ENCODE assay signal across 27 cellular contexts in the genomic region with DNA sequence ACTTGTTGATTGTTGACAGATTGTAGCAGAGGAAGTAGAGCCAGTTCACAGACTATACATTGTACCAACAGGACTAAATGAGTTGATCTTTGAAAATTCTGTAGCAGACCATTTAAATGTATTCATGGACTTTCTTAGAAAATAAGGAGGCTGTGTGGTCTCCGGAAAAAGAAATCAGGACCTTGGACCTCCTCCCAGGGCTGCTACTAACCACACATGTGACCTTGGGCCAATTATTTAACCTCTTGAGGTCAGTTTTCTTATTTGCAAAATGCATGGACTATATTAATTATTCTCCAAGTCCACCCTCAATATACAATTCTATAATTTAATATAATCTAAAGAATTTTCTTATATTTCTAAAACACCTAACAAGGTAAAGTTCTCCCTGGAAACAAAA.
"Had no signal": no experiment of that assay in that cellular context is flagged by ENCODE, and none has a peak within 500 bp of the region (broad histone marks: within the 10 kb centered on the region; RNA-seq: fewer than 3 reads in every experiment).

No MANE protein-coding gene starts in this region.

- H3K4me1 ChIP-seq: stomach, suprapubic skin, testis, transverse colon, upper lobe of right lung, uterus, vagina had no signal

- H3K36me3 ChIP-seq: stomach, suprapubic skin, thoracic aorta, thyroid gland, tibial artery, tibial nerve, transverse colon, upper lobe of left lung, upper lobe of right lung, uterus, vagina had no signal

- H3K27ac ChIP-seq: stomach, suprapubic skin, testis, thoracic aorta, thyroid gland, tibial artery, tibial nerve, transverse colon, upper lobe of left lung, upper lobe of right lung, uterus, vagina had no signal

- H3K9me3 ChIP-seq: stomach, suprapubic skin, testis, thoracic aorta, thyroid gland, tibial artery, tibial nerve, transverse colon, upper lobe of left lung, upper lobe of right lung, uterus, vagina had no signal

- DNase-seq: stimulated activated CD4-positive, alpha-beta T cell treated with anti-CD3 and anti-CD28 coated beads, Interleukin-2, amount 100 ng/mL, for 48 hours; stimulated activated CD4-positive, alpha-beta T cell treated with anti-CD3 and anti-CD28 coated beads, Interleukin-4, amount 100 ng/mL, for 1 hour; stimulated activated CD4-positive, alpha-beta T cell treated with anti-CD3 and anti-CD28 coated beads, Interleukin-4, amount 100 ng/mL, for 24 hours; stimulated activated CD4-positive, alpha-beta T cell treated with anti-CD3 and anti-CD28 coated beads, Interleukin-4, amount 100 ng/mL, for 4 hours; stimulated activated CD8-positive, alpha-beta memory T cell treated with anti-CD3 and anti-CD28 coated beads, Interleukin-4, amount 100 ng/mL, for 48 hours; stimulated activated naive B cell treated with anti-CD40 and anti-IgM and Interleukin-4, amounts not matched to agents 10 μg/mL and 1 μg/mL and 100 μg/mL, for 72 hours; stimulated activated naive CD4-positive, alpha-beta T cell; stimulated activated naive CD4-positive, alpha-beta T cell treated with Interleukin-2 at 50 U/mL for 16 hours; stimulated activated naive CD8-positive, alpha-beta T cell treated with anti-CD3 and anti-CD28 coated beads, Interleukin-15, amount 100 ng/mL, for 72 hours; stimulated activated naive CD8-positive, alpha-beta T cell treated with anti-CD3 and anti-CD28 coated beads, Interleukin-15, Interleukin-2, amounts not matched to agents 100 U/mL and 50 U/mL, for 24 hours; stomach; substantia nigra; testis; thyroid gland; tibial artery; transverse colon; trophoblast cell; upper lobe of left lung; upper lobe of right lung; uterus had no signal

- FAIRE-seq: urothelium cell line had no signal

- H3K27me3 ChIP-seq: stomach, suprapubic skin, testis, thyroid gland, tibial artery, tibial nerve, transverse colon, upper lobe of left lung, upper lobe of right lung, uterus, vagina had no signal

- H3K4me3 ChIP-seq: stomach, suprapubic skin, testis, thoracic aorta, thyroid gland, tibial artery, tibial nerve, transverse colon, upper lobe of left lung, upper lobe of right lung, uterus, vagina had no signal

- ATAC-seq: stimulated activated effector memory CD8-positive, alpha-beta T cell treated with anti-CD3 and anti-CD28 coated beads, Interleukin-12 subunit alpha, Interleukin-12 subunit beta, amount 100 ng/mL, for 72 hours; stimulated activated memory B cell treated with anti-CD40 and anti-IgM and Interleukin-4, amounts not matched to agents 10 μg/mL and 1 μg/mL and 100 μg/mL, for 72 hours; stimulated activated naive B cell treated with anti-CD40 and anti-IgM and Interleukin-4, amounts not matched to agents 10 μg/mL and 1 μg/mL and 100 μg/mL, for 72 hours; stimulated activated naive CD8-positive, alpha-beta T cell treated with anti-CD3 and anti-CD28 coated beads, Interleukin-15, amount 100 ng/mL, for 72 hours; stimulated activated naive CD8-positive, alpha-beta T cell treated with anti-CD3 and anti-CD28 coated beads, Interleukin-15, Interleukin-2, amounts not matched to agents 100 U/mL and 50 U/mL, for 24 hours; upper lobe of right lung had no signal
